ENCODE assay signal across 8 cellular contexts in genomic region chr22:35430897-35431322, GRCh38. TPM values are rescaled to one million over a fixed set of nuclear protein-coding genes. Genes with fewer than 3 reads are reported as not detected.
DNase-seq lines count a peak whose midpoint lies in the region; ATAC-seq and TF ChIP-seq lines count a peak whose summit lies in the region.

No MANE protein-coding gene starts in this region.

- peaks cover 12% of the 10 kb centered on the region for H3K4me1 ChIP-seq in endodermal cell (ENCODE audit: control insufficient read depth, insufficient read depth, low read length)

- no peaks in the 10 kb centered on the region for H3K27me3 ChIP-seq in endodermal cell (ENCODE audit: control insufficient read depth, insufficient read depth, low read length, poor library complexity, severe bottlenecking)

- peaks cover 51% of the 10 kb centered on the region for H3K36me3 ChIP-seq in endodermal cell (ENCODE audit: control insufficient read depth, insufficient read depth, low read length)

- peaks cover 51% of the 10 kb centered on the region for H3K36me3 Mint-ChIP-seq in endodermal cell (ENCODE audit: low read depth)

- no peak for ATAC-seq in GM18868 (IDR thresholded peaks at IDR 0.05; ENCODE audit: unreplicated experiment)

- DNase-seq in SIG-M5 treated with dmso at 0.1 percent for 504 hours (lab: John Stamatoyannopoulos, UW; ENCODE audit: unreplicated experiment) (peak; percentile 35), SIG-M5 (lab: John Stamatoyannopoulos, UW) (no peak), NCI-H69 (lab: John Stamatoyannopoulos, UW) (peak; percentile 85), endodermal cell (peak; percentile 96), mesenteric fat pad (ENCODE audit: low spot score) (peak; percentile 94)
- peak; percentile 20 to 68 (median 40) for DNase-seq in activated CD8-positive, alpha-beta memory T cell treated with anti-CD3 and anti-CD28 coated beads for 48 hours (ENCODE audit: low read depth in 2 of 3, low spot score in 2 of 3)
- peak; percentile 51 for DNase-seq in stimulated activated CD8-positive, alpha-beta memory T cell treated with anti-CD3 and anti-CD28 coated beads, Interleukin-12 subunit alpha, Interleukin-12 subunit beta, amount 100 ng/mL, for 1 hour (ENCODE audit: low read depth)

- no peak overlapping the region for H3K27ac ChIP-seq in endodermal cell (ENCODE audit: low read depth, low read length)

- H3K4me1 Mint-ChIP-seq in endodermal cell = peaks cover 10% of the 10 kb centered on the region

- peaks cover 21% of the 10 kb centered on the region for H3K9me3 Mint-ChIP-seq in endodermal cell

- 57 to 85% methylated on average over 8 to 14 of the region's 14 CpGs for WGBS in endodermal cell (ENCODE audit: insufficient coverage in 1 of 2, insufficient read length in 1 of 2), 2 experiments

- no peak overlapping the region for H3K4me3 Mint-ChIP-seq in endodermal cell

- no peak overlapping the region for H3K4me3 ChIP-seq in endodermal cell (ENCODE audit: low read length)

- peak; percentile 96 for TF ChIP-seq CTCF in endodermal cell (conservative IDR thresholded peaks at IDR 0.05)

- no peaks in the 10 kb centered on the region for H3K27me3 Mint-ChIP-seq in endodermal cell (ENCODE audit: insufficient read depth)

- no peak overlapping the region for H3K27ac Mint-ChIP-seq in endodermal cell

- no peak overlapping the region for H3K9ac ChIP-seq in endodermal cell (ENCODE audit: extremely low read depth, low read length, poor library complexity, severe bottlenecking)

- peaks cover 25% of the 10 kb centered on the region for H3K9me3 ChIP-seq in endodermal cell (ENCODE audit: control insufficient read depth, low read length)

RNA-seq across cellular contexts. Expression of gene MCM5, which starts 31.0 kb away (rescaled TPM):
- 100 to 1,000 TPM; 155 to 179 TPM for total RNA-seq in endodermal cell
- polyA plus RNA-seq in endodermal cell (2013, experiment 1 of 2) = 89.4 TPM
- polyA plus RNA-seq in endodermal cell (2013, experiment 2 of 2) = 70.5 TPM
- total RNA-seq in mesenteric fat pad = 12.4 TPM

RNA-seq across cellular contexts. Expression of gene HMOX1, which starts 50.0 kb away (rescaled TPM):
- total RNA-seq in endodermal cell (10 to 100 TPM; 11.4 to 21.6 TPM), mesenteric fat pad (87.0 TPM)
- polyA plus RNA-seq in endodermal cell (2013, experiment 1 of 2) = 14.4 TPM
- polyA plus RNA-seq in endodermal cell (2013, experiment 2 of 2) = 12.5 TPM

Comparison
In these comparisons a context has a peak if more than half of its experiments do, and no peak if none do; other contexts are left out.
1. RNA of gene MCM5, which starts 31.0 kb away (total RNA-seq): 155 to 179 TPM in endodermal cell; 12.4 TPM in mesenteric fat pad (single experiment); every median in the first group is over 10 times any median in the second.